Comparison of ENCODE assay signal across 14 cellular contexts in genomic region chr3:167084566-167084965, GRCh38.
"Had no signal": no experiment of that assay in that cellular context is flagged by ENCODE, and none has a peak within 500 bp of the region (broad histone marks: within the 10 kb centered on the region; RNA-seq: fewer than 3 reads in every experiment).

No MANE protein-coding gene starts in this region.

- DNase-seq: activated CD4-positive, alpha-beta memory T cell treated with anti-CD3 and anti-CD28 coated beads for 36 hours; activated gamma-delta T cell; activated naive CD8-positive, alpha-beta T cell treated with anti-CD3 and anti-CD28 coated beads, Interleukin-2, amount 10 ng/mL, durations not matched to agents 7 days and 5 days; activated T-cell treated with anti-CD3 and anti-CD28 coated beads, Interleukin-2, amount 50 U/mL, for 4 hours; lower lobe of right lung; naive B cell; occipital lobe; psoas muscle; stimulated activated CD4-positive, alpha-beta T cell treated with anti-CD3 and anti-CD28 coated beads, Interleukin-15, amount 100 ng/mL, for 24 hours; stimulated activated CD4-positive, alpha-beta T cell treated with anti-CD3 and anti-CD28 coated beads, Interleukin-4, amount 100 ng/mL, for 24 hours; stimulated activated naive CD8-positive, alpha-beta T cell treated with anti-CD3 and anti-CD28 coated beads, Interleukin-15, amount 100 ng/mL, for 72 hours; testis; upper lobe of right lung had no signal

- H3K36me3 ChIP-seq: ascending aorta, lower lobe of right lung, upper lobe of right lung had no signal

- H3K9me3 Mint-ChIP-seq: activated CD4-positive, alpha-beta memory T cell treated with anti-CD3 and anti-CD28 coated beads for 36 hours; activated T-cell treated with anti-CD3 and anti-CD28 coated beads, Interleukin-2, amount 50 U/mL, for 4 hours had no signal

- H3K36me3 Mint-ChIP-seq: activated CD4-positive, alpha-beta memory T cell treated with anti-CD3 and anti-CD28 coated beads for 36 hours; activated naive CD8-positive, alpha-beta T cell treated with anti-CD3 and anti-CD28 coated beads, Interleukin-2, amount 10 ng/mL, durations not matched to agents 7 days and 5 days; naive B cell had no signal

- H3K4me3 Mint-ChIP-seq: activated CD4-positive, alpha-beta memory T cell treated with anti-CD3 and anti-CD28 coated beads for 36 hours; activated naive CD8-positive, alpha-beta T cell treated with anti-CD3 and anti-CD28 coated beads, Interleukin-2, amount 10 ng/mL, durations not matched to agents 7 days and 5 days; activated T-cell treated with anti-CD3 and anti-CD28 coated beads, Interleukin-2, amount 50 U/mL, for 4 hours; naive B cell; stimulated activated naive CD8-positive, alpha-beta T cell treated with anti-CD3 and anti-CD28 coated beads, Interleukin-15, amount 100 ng/mL, for 72 hours had no signal

- H3K27me3 ChIP-seq: ascending aorta, testis, upper lobe of right lung had no signal

- H3K27ac ChIP-seq: ascending aorta, lower lobe of right lung, psoas muscle, testis, upper lobe of right lung had no signal

- H3K4me1 Mint-ChIP-seq: activated naive CD8-positive, alpha-beta T cell treated with anti-CD3 and anti-CD28 coated beads, Interleukin-2, amount 10 ng/mL, durations not matched to agents 7 days and 5 days; naive B cell; stimulated activated naive CD8-positive, alpha-beta T cell treated with anti-CD3 and anti-CD28 coated beads, Interleukin-15, amount 100 ng/mL, for 72 hours had no signal

- H3K27me3 Mint-ChIP-seq: activated CD4-positive, alpha-beta memory T cell treated with anti-CD3 and anti-CD28 coated beads for 36 hours; activated naive CD8-positive, alpha-beta T cell treated with anti-CD3 and anti-CD28 coated beads, Interleukin-2, amount 10 ng/mL, durations not matched to agents 7 days and 5 days; naive B cell; stimulated activated naive CD8-positive, alpha-beta T cell treated with anti-CD3 and anti-CD28 coated beads, Interleukin-15, amount 100 ng/mL, for 72 hours had no signal

- H3K27ac Mint-ChIP-seq: activated CD4-positive, alpha-beta memory T cell treated with anti-CD3 and anti-CD28 coated beads for 36 hours; activated naive CD8-positive, alpha-beta T cell treated with anti-CD3 and anti-CD28 coated beads, Interleukin-2, amount 10 ng/mL, durations not matched to agents 7 days and 5 days; naive B cell; stimulated activated naive CD8-positive, alpha-beta T cell treated with anti-CD3 and anti-CD28 coated beads, Interleukin-15, amount 100 ng/mL, for 72 hours had no signal

- H3K9me3 ChIP-seq: ascending aorta, lower lobe of right lung, psoas muscle, testis, upper lobe of right lung had no signal

- H3K4me3 ChIP-seq: ascending aorta, lower lobe of right lung, psoas muscle, testis, upper lobe of right lung had no signal

- H3K4me1 ChIP-seq: ascending aorta, lower lobe of right lung, psoas muscle, testis, upper lobe of right lung had no signal
